11 cellular contexts compared by ENCODE assay signal in the genomic region with DNA sequence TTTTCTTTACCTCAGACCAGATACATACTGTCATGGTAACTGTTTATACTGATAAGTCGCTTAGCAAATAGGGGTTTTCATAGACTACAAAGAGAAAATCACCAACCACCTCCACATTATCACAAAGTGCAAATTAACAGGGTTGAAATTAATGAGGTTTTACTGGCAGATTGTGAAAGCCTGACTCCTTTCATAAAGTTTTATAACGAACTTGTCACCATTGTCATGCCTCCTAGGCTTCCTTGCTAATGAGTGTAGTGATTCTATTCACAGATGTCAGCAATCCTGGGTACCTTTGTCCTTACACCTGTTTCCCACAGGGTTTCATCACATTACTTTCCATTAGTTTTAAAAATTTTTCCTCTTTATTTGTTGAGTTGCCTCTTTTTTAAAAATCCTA.
"Had no signal": no experiment of that assay in that cellular context is flagged by ENCODE, and none has a peak within 500 bp of the region (broad histone marks: within the 10 kb centered on the region; RNA-seq: fewer than 3 reads in every experiment).

No MANE protein-coding gene starts in this region.

- H3K4me2 ChIP-seq: KMS-11 had no signal

- FAIRE-seq: H54, HepG2 had no signal

- H3K4me3 Mint-ChIP-seq: H9 had no signal

- H3K27ac Mint-ChIP-seq: H9 had no signal

- H3K27ac ChIP-seq: GM23248, HL-60, KMS-11 had no signal

- H2AFZ ChIP-seq: GM23248 had no signal

- H3K9ac ChIP-seq: GM23248, KMS-11 had no signal

- ATAC-seq: HepG2 had no signal

- DNase-seq: GM23248, GOT3, H9, HCEC 1CT, IMR-90, Karpas-422, KBM-7 had no signal

- H3K4me3 ChIP-seq: GM23248 had no signal
